1 cellular context compared by ENCODE assay signal in the genomic region with DNA sequence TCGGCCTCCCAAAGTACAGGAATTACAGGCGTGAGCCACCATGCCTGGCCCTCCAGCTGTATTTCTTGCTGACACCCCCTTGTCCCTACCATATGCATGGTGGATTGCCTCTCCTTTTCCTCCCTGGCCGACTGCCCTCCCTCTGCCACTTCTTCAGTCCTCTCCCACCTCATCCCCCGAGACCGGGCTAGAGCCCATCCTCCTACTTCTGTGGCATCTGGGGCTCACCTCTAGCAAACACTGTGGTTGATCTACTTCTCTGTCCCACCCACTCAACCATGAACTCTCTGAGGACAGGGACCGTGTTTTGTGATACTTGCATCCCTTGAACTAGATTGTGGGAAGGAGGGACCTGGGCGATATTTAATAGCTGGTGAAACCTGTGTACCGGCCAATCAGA.
TF ChIP-seq lines count a peak whose summit lies in the region.

No MANE protein-coding gene starts in this region.

TF ChIP-seq in H1, 55 proteins besides CTCF, POLR2A, EP300 and RAD21:
- TF ChIP-seq, protein P1, sequence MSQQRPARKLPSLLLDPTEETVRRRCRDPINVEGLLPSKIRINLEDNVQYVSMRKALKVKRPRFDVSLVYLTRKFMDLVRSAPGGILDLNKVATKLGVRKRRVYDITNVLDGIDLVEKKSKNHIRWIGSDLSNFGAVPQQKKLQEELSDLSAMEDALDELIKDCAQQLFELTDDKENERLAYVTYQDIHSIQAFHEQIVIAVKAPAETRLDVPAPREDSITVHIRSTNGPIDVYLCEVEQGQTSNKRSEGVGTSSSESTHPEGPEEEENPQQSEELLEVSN (IDR thresholded peaks at IDR 0.05), result no peak
- TF ChIP-seq RXRA (IDR thresholded peaks at IDR 0.05; ENCODE audit: insufficient read depth, low read depth, low read length) (no peak), GABPA (IDR thresholded peaks at IDR 0.05; ENCODE audit: borderline replicate concordance, insufficient read depth, low read length) (no peak)
TF ChIP-seq in H1: peak in this region for 0.
